Comparison of ENCODE assay signal across 30 cellular contexts in the genomic region with DNA sequence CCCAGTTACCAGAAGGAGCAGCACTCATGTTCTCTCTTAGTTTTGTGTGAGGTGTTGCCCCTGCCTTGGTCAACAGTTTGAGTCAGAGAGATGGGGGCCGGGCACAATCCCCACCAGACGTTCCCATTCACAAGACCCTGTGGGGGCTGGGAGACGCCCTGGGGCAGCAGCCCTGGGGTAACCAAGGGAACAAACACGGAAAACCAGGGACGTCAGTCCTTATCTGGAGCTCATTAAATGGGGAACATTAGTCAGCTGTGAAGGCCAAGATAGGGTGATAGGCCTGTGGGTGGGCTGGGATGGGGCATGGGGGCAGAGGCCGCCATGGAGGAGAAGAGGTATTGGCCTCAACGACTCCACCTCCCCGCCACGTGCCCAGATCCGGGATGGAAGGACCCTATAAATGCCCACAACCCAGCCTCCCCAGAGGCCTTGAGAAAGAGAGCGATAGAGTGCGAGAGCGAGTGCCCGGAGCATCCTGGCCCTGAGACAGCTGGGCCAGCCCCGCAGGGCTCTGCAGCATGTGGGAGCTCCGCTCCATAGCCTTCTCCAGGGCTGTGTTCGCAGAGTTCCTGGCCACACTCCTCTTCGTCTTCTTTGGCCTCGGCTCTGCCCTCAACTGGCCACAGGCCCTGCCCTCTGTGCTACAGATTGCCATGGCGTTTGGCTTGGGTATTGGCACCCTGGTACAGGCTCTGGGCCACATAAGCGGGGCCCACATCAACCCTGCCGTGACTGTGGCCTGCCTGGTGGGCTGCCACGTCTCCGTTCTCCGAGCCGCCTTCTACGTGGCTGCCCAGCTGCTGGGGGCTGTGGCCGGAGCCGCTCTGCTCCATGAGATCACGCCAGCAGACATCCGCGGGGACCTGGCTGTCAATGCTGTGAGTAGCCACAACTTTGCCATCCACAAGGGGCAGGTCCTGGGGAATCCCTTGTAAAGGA. TPM values are rescaled to one million over a fixed set of nuclear protein-coding genes. Genes with fewer than 3 reads are reported as not detected.
A peak's percentile ranks its signal among the peaks of the same experiment; 100 is the strongest.
DNase-seq lines count a peak whose midpoint lies in the region; ATAC-seq and TF ChIP-seq lines count a peak whose summit lies in the region.
"Had no signal": no experiment of that assay in that cellular context is flagged by ENCODE, and none has a peak within 500 bp of the region (broad histone marks: within the 10 kb centered on the region; RNA-seq: fewer than 3 reads in every experiment).

A gene with protein sequence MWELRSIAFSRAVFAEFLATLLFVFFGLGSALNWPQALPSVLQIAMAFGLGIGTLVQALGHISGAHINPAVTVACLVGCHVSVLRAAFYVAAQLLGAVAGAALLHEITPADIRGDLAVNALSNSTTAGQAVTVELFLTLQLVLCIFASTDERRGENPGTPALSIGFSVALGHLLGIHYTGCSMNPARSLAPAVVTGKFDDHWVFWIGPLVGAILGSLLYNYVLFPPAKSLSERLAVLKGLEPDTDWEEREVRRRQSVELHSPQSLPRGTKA (plus strand): TSS at position 428 of the 942 bp plus-strand sequence. CDS start 94 bp downstream, at position 522.

- no peak within 1 kb of the TSS for H3K4me3 Mint-ChIP-seq in stimulated activated effector memory CD8-positive, alpha-beta T cell treated with anti-CD3 and anti-CD28 coated beads, Interleukin-12 subunit alpha, Interleukin-12 subunit beta, amount 100 ng/mL, for 72 hours
- H3K4me3 Mint-ChIP-seq: activated naive CD4-positive, alpha-beta T cell treated with anti-CD3 and anti-CD28 coated beads, Interleukin-2, amount 50 U/mL, for 24 hours had no signal

- no peaks in the 10 kb centered on the region for H3K36me3 ChIP-seq in BLaER1 treated with 17β-estradiol and CSF1 and Interleukin-3, amounts not matched to agents 10 nM and 100 nM
- no peaks in the 10 kb centered on the region for H3K36me3 ChIP-seq in RWPE2 (ENCODE audit: low read depth)
- H3K36me3 ChIP-seq: cardiac muscle cell, esophagus squamous epithelium, gastrocnemius medialis, stomach, tibial artery had no signal

- H3K27ac Mint-ChIP-seq in stimulated activated effector memory CD8-positive, alpha-beta T cell treated with anti-CD3 and anti-CD28 coated beads, Interleukin-12 subunit alpha, Interleukin-12 subunit beta, amount 100 ng/mL, for 72 hours, result no peak within 1 kb of the TSS
- H3K27ac Mint-ChIP-seq: activated naive CD4-positive, alpha-beta T cell treated with anti-CD3 and anti-CD28 coated beads, Interleukin-2, amount 50 U/mL, for 24 hours had no signal

- H3K27ac ChIP-seq in BLaER1 treated with 17β-estradiol and CSF1 and Interleukin-3, amounts not matched to agents 10 nM and 100 nM, result no peak within 1 kb of the TSS
- H3K27ac ChIP-seq in RWPE2 (ENCODE audit: poor library complexity, severe bottlenecking), result no peak within 1 kb of the TSS
- H3K27ac ChIP-seq: cardiac muscle cell, esophagus squamous epithelium, gastrocnemius medialis, RWPE1, SK-N-MC, stomach, tibial artery had no signal

- DNase-seq in RWPE2 (ENCODE audit: low spot score) (peak; percentile 31), fibroblast of villous mesenchyme (ENCODE audit: low read depth) (peak; percentile 81), posterior vena cava (ENCODE audit: low spot score) (peak; percentile 77), superior temporal gyrus (ENCODE audit: extremely low spot score) (no peak)
- no peak for DNase-seq in stimulated activated effector memory CD8-positive, alpha-beta T cell treated with anti-CD3 and anti-CD28 coated beads, Interleukin-12 subunit alpha, Interleukin-12 subunit beta, amount 100 ng/mL, for 72 hours (ENCODE audit: low spot score in 2 of 2)
- DNase-seq: ACHN; activated CD4-positive, alpha-beta T cell treated with anti-CD3 and anti-CD28 coated beads for 4 hours; activated T-cell treated with anti-CD3 and anti-CD28 coated beads, Interleukin-2, amount 50 U/mL, for 48 hours; cortex of kidney; DMS79; esophagus squamous epithelium; gastrocnemius medialis; GDM1; KBM-7; NCI-H1436; NCI-H446; NCI-H82; stomach had no signal

- peak within 1 kb of the TSS; percentile 41 to 87 (median 66) for H3K4me2 ChIP-seq in BLaER1 treated with 17β-estradiol and CSF1 and Interleukin-3, amounts not matched to agents 10 nM and 100 nM

- H3K9me3 ChIP-seq in BLaER1 treated with 17β-estradiol and CSF1 and Interleukin-3, amounts not matched to agents 10 nM and 100 nM (replicated peaks in 1 of 11), result no peaks in the 10 kb centered on the region
- H3K9me3 ChIP-seq in RWPE2 (ENCODE audit: severe bottlenecking), result no peaks in the 10 kb centered on the region
- H3K9me3 ChIP-seq: esophagus squamous epithelium, gastrocnemius medialis, stomach, tibial artery had no signal

- peaks cover 9% of the 10 kb centered on the region for H3K4me1 Mint-ChIP-seq in stimulated activated effector memory CD8-positive, alpha-beta T cell treated with anti-CD3 and anti-CD28 coated beads, Interleukin-12 subunit alpha, Interleukin-12 subunit beta, amount 100 ng/mL, for 72 hours

- peaks cover 24 to 33% (median 28%) of the 10 kb centered on the region in 11 experiments for H3K27me3 ChIP-seq in BLaER1 treated with 17β-estradiol and CSF1 and Interleukin-3, amounts not matched to agents 10 nM and 100 nM
- H3K27me3 ChIP-seq in RWPE2 (ENCODE audit: insufficient read depth, poor library complexity, severe bottlenecking), result no peaks in the 10 kb centered on the region

- TF ChIP-seq CTCF in RWPE2 (IDR thresholded peaks at IDR 0.05; ENCODE audit: poor library complexity, severe bottlenecking) (no peak), fibroblast of villous mesenchyme (IDR thresholded peaks at IDR 0.05; ENCODE audit: insufficient read depth, low read depth, low read length) (no peak)

- ATAC-seq in RWPE2 (ENCODE audit: low read depth) (no peak), HG03108 (IDR thresholded peaks at IDR 0.05; ENCODE audit: unreplicated experiment) (no peak)
- ATAC-seq in stimulated activated effector memory CD8-positive, alpha-beta T cell treated with anti-CD3 and anti-CD28 coated beads, Interleukin-12 subunit alpha, Interleukin-12 subunit beta, amount 100 ng/mL, for 72 hours, result no peak
- ATAC-seq: gastrocnemius medialis, HCT116 had no signal

- intact Hi-C loops in posterior vena cava (cut with DNase I), result loop anchor here in 1 of 2 donors (2.0 kb wide), 1 partner anchor 58 kb away; no protein-coding TSS in a partner anchor

- H3K9me3 Mint-ChIP-seq in stimulated activated effector memory CD8-positive, alpha-beta T cell treated with anti-CD3 and anti-CD28 coated beads, Interleukin-12 subunit alpha, Interleukin-12 subunit beta, amount 100 ng/mL, for 72 hours, result no peaks in the 10 kb centered on the region
- H3K9me3 Mint-ChIP-seq: activated naive CD4-positive, alpha-beta T cell treated with anti-CD3 and anti-CD28 coated beads, Interleukin-2, amount 50 U/mL, for 24 hours had no signal

- H4K20me1 ChIP-seq in BLaER1 treated with 17β-estradiol and CSF1 and Interleukin-3, amounts not matched to agents 10 nM and 100 nM, result peaks cover 0 to 19% (median 0%) of the 10 kb centered on the region in 11 experiments; a peak in 7 of 22 replicates

- H3K36me3 Mint-ChIP-seq in stimulated activated effector memory CD8-positive, alpha-beta T cell treated with anti-CD3 and anti-CD28 coated beads, Interleukin-12 subunit alpha, Interleukin-12 subunit beta, amount 100 ng/mL, for 72 hours, result no peaks in the 10 kb centered on the region
- H3K36me3 Mint-ChIP-seq: activated naive CD4-positive, alpha-beta T cell treated with anti-CD3 and anti-CD28 coated beads, Interleukin-2, amount 50 U/mL, for 24 hours had no signal

- no peak within 1 kb of the TSS for H3K4me3 ChIP-seq in BLaER1 treated with 17β-estradiol and CSF1 and Interleukin-3, amounts not matched to agents 10 nM and 100 nM
- no peak within 1 kb of the TSS for H3K4me3 ChIP-seq in RWPE2 (ENCODE audit: severe bottlenecking)
- no peak within 1 kb of the TSS for H3K4me3 ChIP-seq in fibroblast of villous mesenchyme (ENCODE audit: low read depth, low read length)
- H3K4me3 ChIP-seq: cardiac muscle cell, esophagus squamous epithelium, gastrocnemius medialis, SK-N-MC, stomach, tibial artery had no signal

- H3K4me1 ChIP-seq in BLaER1 treated with 17β-estradiol and CSF1 and Interleukin-3, amounts not matched to agents 10 nM and 100 nM, result peaks cover 36 to 57% (median 47%) of the 10 kb centered on the region in 10 experiments
- H3K4me1 ChIP-seq in RWPE2 (ENCODE audit: insufficient read depth, poor library complexity, severe bottlenecking), result no peaks in the 10 kb centered on the region
- H3K4me1 ChIP-seq: gastrocnemius medialis had no signal

- H3K9ac ChIP-seq in BLaER1 treated with 17β-estradiol and CSF1 and Interleukin-3, amounts not matched to agents 10 nM and 100 nM, result peak within 1 kb of the TSS in 2 of 11 experiments; percentile 4 to 25; a peak in 1 of 22 replicates

RNA-seq across cellular contexts. Expression of the gene that starts here (rescaled TPM):
- total RNA-seq in fibroblast of villous mesenchyme (not detected in 2 replicates), posterior vena cava (under 1 TPM; 0.33 to 0.42 TPM)
- total RNA-seq: activated CD8-positive, alpha-beta memory T cell treated with anti-CD3 and anti-CD28 coated beads for 36 hours; cardiac muscle cell; esophagus squamous epithelium; gastrocnemius medialis; myocyte; pulmonary artery endothelial cell; T-helper 2 cell treated with Interferon-gamma antibody and Interleukin-4, amounts not matched to agents 100 ng/mL and 5 ng/mL, for 36 hours had no signal

Comparison
In these comparisons a context has a peak if more than half of its experiments do, and no peak if none do; other contexts are left out.
1. Peak in DNase-seq in fibroblast of villous mesenchyme; RNA of the gene not detected or under 1 TPM.
2. Peak in DNase-seq in posterior vena cava; RNA of the gene not detected or under 1 TPM.